2 cellular contexts compared by ENCODE assay signal in the genomic region with DNA sequence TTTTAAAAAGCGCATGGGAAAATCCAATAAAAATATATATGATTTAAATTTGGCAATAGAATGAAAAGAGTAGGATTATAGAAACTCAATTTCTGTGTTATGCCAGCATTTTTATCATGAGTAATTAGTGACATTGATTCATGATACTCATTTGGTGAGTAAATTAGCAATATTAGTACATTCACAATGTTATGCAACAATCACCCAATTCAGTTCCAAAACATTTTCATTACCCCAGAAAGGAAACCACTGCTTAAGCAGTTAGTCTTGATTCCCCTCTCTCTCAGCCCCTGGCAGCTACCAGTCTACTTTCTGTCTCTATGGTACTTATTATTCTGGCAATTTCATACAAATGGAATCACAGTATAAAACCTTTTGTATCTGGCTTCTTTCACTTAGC.
TF ChIP-seq lines count a peak whose summit lies in the region.

No MANE protein-coding gene starts in this region.

TF ChIP-seq in SK-N-SH, 30 proteins besides CTCF, POLR2A, EP300 and RAD21:
- TF ChIP-seq, protein P1, sequence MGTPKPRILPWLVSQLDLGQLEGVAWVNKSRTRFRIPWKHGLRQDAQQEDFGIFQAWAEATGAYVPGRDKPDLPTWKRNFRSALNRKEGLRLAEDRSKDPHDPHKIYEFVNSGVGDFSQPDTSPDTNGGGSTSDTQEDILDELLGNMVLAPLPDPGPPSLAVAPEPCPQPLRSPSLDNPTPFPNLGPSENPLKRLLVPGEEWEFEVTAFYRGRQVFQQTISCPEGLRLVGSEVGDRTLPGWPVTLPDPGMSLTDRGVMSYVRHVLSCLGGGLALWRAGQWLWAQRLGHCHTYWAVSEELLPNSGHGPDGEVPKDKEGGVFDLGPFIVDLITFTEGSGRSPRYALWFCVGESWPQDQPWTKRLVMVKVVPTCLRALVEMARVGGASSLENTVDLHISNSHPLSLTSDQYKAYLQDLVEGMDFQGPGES (IDR thresholded peaks at IDR 0.05; ENCODE audit: low read depth, low read length), result no peak
- no peak for TF ChIP-seq FOSL2 (IDR thresholded peaks at IDR 0.05; ENCODE audit: borderline replicate concordance, low read depth)
- no peak for TF ChIP-seq MXI1 (IDR thresholded peaks at IDR 0.05; ENCODE audit: low read depth, low read length)

TF ChIP-seq in SK-N-SH treated with all-trans-retinoic acid at 6 μM for 48 hours, 23 proteins besides CTCF, POLR2A, EP300 and RAD21:
- TF ChIP-seq TOX (CRISPR knock-in tag; IDR thresholded peaks at IDR 0.05; ENCODE audit: borderline replicate concordance) (no peak), POU6F1 (CRISPR knock-in tag; IDR thresholded peaks at IDR 0.05; ENCODE audit: borderline replicate concordance, low read depth) (no peak), ZFP3 (CRISPR knock-in tag; IDR thresholded peaks at IDR 0.05) (no peak), OSR1 (CRISPR knock-in tag; IDR thresholded peaks at IDR 0.05) (no peak), TSHZ2 (CRISPR knock-in tag; IDR thresholded peaks at IDR 0.05) (no peak), ESRRG (CRISPR knock-in tag; IDR thresholded peaks at IDR 0.05) (no peak), CSDC2 (CRISPR knock-in tag; IDR thresholded peaks at IDR 0.05) (no peak), PPARA (CRISPR knock-in tag; IDR thresholded peaks at IDR 0.05; ENCODE audit: borderline replicate concordance) (no peak), TCF4 (CRISPR knock-in tag; IDR thresholded peaks at IDR 0.05; ENCODE audit: borderline replicate concordance) (no peak), ZNF565 (CRISPR knock-in tag; conservative IDR thresholded peaks at IDR 0.05; ENCODE audit: low read depth) (no peak), RARB (CRISPR knock-in tag; IDR thresholded peaks at IDR 0.05) (no peak), GLIS3 (CRISPR knock-in tag; IDR thresholded peaks at IDR 0.05) (no peak), ZNF70 (CRISPR knock-in tag; IDR thresholded peaks at IDR 0.05) (no peak), BACH2 (CRISPR knock-in tag; IDR thresholded peaks at IDR 0.05; ENCODE audit: borderline replicate concordance) (no peak), ZC3H10 (CRISPR knock-in tag; IDR thresholded peaks at IDR 0.05) (no peak)
- TF ChIP-seq, protein P2, sequence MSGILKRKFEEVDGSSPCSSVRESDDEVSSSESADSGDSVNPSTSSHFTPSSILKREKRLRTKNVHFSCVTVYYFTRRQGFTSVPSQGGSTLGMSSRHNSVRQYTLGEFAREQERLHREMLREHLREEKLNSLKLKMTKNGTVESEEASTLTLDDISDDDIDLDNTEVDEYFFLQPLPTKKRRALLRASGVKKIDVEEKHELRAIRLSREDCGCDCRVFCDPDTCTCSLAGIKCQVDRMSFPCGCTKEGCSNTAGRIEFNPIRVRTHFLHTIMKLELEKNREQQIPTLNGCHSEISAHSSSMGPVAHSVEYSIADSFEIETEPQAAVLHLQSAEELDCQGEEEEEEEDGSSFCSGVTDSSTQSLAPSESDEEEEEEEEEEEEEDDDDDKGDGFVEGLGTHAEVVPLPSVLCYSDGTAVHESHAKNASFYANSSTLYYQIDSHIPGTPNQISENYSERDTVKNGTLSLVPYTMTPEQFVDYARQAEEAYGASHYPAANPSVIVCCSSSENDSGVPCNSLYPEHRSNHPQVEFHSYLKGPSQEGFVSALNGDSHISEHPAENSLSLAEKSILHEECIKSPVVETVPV (CRISPR knock-in tag; IDR thresholded peaks at IDR 0.05), result no peak
